9 cellular contexts compared by ENCODE assay signal in genomic region chrX:155148724-155149537, GRCh38.
DNase-seq lines count a peak whose midpoint lies in the region; ATAC-seq, FAIRE-seq and TF ChIP-seq lines count a peak whose summit lies in the region.
"Had no signal": no experiment of that assay in that cellular context is flagged by ENCODE, and none has a peak within 500 bp of the region (broad histone marks: within the 10 kb centered on the region; RNA-seq: fewer than 3 reads in every experiment).

No MANE protein-coding gene starts in this region.

- BruUV-seq in OCI-LY7 (replicated peaks; lab: Mats Ljungman, UMichigan) = no TSS peak

- no peaks in the 10 kb centered on the region for H3K4me1 ChIP-seq in OCI-LY7 (ENCODE audit: insufficient read depth, low read length, poor library complexity, severe bottlenecking)
- H3K4me1 ChIP-seq in naive thymus-derived CD4-positive, alpha-beta T cell (ENCODE audit: control insufficient read depth in 2 of 2, insufficient read depth in 2 of 2, low read length in 2 of 2) = no peaks in the 10 kb centered on the region

- ATAC-seq in naive thymus-derived CD4-positive, alpha-beta T cell = peak; percentile 37
- no peak for ATAC-seq in HG03175 (IDR thresholded peaks at IDR 0.05; ENCODE audit: unreplicated experiment)

- H3K36me3 Mint-ChIP-seq in naive thymus-derived CD4-positive, alpha-beta T cell = peaks cover 0 to 4% (median 0%) of the 10 kb centered on the region in 5 donors

- H3K9me3 Mint-ChIP-seq in naive thymus-derived CD4-positive, alpha-beta T cell = peaks cover 0 to 15% (median under 1%) of the 10 kb centered on the region in 11 donors

- no peaks in the 10 kb centered on the region for H3K79me2 ChIP-seq in OCI-LY7 (ENCODE audit: insufficient read depth, low read depth, low read length)

- no peak overlapping the region for H2AFZ ChIP-seq in OCI-LY7 (ENCODE audit: low read length)

- in situ Hi-C loops in ACHN (cut with HindIII; ENCODE audit: low pct_ligation_motif_present, low pct_unique_long_range_greater_than_20kb, low sequenced_read_pairs) = no loop called here

- H3K4me3 ChIP-seq in OCI-LY7 (ENCODE audit: low read depth, low read length, poor library complexity, severe bottlenecking) = no peak overlapping the region
- H3K4me3 ChIP-seq in bronchial epithelial cell (ENCODE audit: low read depth, low read length) = no peak overlapping the region
- no peak overlapping the region for H3K4me3 ChIP-seq in naive thymus-derived CD4-positive, alpha-beta T cell (ENCODE audit: low read length)

- CTCF ChIA-PET in GM10248 (lab: Yijun Ruan, JAX) (interaction anchor here (0.8 to 1.9 kb wide), 10 partner anchors 12 to 231 kb away, joined by 3 to 11 read pairs (median 4); no protein-coding TSS in a partner anchor), OCI-LY7 (lab: Charles Lee; ENCODE audit: unreplicated experiment) (interaction anchor here (0.9 kb wide), 1 partner anchor 231 kb away, joined by 4 read pairs; no protein-coding TSS in a partner anchor), RWPE1 (lab: Yijun Ruan, JAX) (interaction anchor here (0.5 kb wide), 1 partner anchor 215 kb away, joined by 3 read pairs; no protein-coding TSS in a partner anchor)
- CTCF ChIA-PET in naive thymus-derived CD4-positive, alpha-beta T cell (lab: Charles Lee) = interaction anchor here (0.6 to 1.2 kb wide), 2 partner anchors 16 to 232 kb away, joined by 3 to 4 read pairs; no protein-coding TSS in a partner anchor

- H3K9me3 ChIP-seq in OCI-LY7 (ENCODE audit: low read length) = no peaks in the 10 kb centered on the region
- H3K9me3 ChIP-seq in naive thymus-derived CD4-positive, alpha-beta T cell (ENCODE audit: control insufficient read depth in 2 of 3, low read length in 3 of 3) = no peaks in the 10 kb centered on the region

- peak; percentile 43 for FAIRE-seq in bronchial epithelial cell (lab: Jason Lieb, UNC)
- FAIRE-seq: colon had no signal

- no peaks in the 10 kb centered on the region for H4K20me1 ChIP-seq in OCI-LY7 (ENCODE audit: insufficient read depth, low read length)

- H3K27me3 Mint-ChIP-seq in naive thymus-derived CD4-positive, alpha-beta T cell = peaks cover 0 to 11% (median 0%) of the 10 kb centered on the region in 5 donors

- TF ChIP-seq CTCF in GM10248 (IDR thresholded peaks at IDR 0.05; ENCODE audit: control extremely low read depth, extremely low read depth, low read depth, missing control alignments) = peak; percentile 30
- peak; percentile 70 for TF ChIP-seq CTCF in OCI-LY7 (conservative IDR thresholded peaks at IDR 0.05; ENCODE audit: low read length)
- peak; percentile 44 for TF ChIP-seq CTCF in bronchial epithelial cell (IDR thresholded peaks at IDR 0.05; ENCODE audit: insufficient read depth, low read length, severe bottlenecking)
- no peak for TF ChIP-seq CTCF in RWPE1 (conservative IDR thresholded peaks at IDR 0.05; ENCODE audit: low read depth)

- DNase-seq in ACHN (peak; percentile 8), GM10248 (ENCODE audit: extremely low spot score) (peak; percentile 15), OCI-LY7 (ENCODE audit: low spot score) (peak; percentile 17), bronchial epithelial cell (ENCODE audit: low read depth) (no peak), NCI-H128 (lab: John Stamatoyannopoulos, UW; ENCODE audit: unreplicated experiment) (no peak), RWPE1 (ENCODE audit: low spot score) (no peak)
- DNase-seq in naive thymus-derived CD4-positive, alpha-beta T cell = peak in 8 of 9 donors; percentile 3 to 38 (median 25)

- no peak overlapping the region for H3K4me2 ChIP-seq in OCI-LY7 (ENCODE audit: low read length)

- H3K27me3 ChIP-seq in bronchial epithelial cell (ENCODE audit: control insufficient read depth, insufficient read depth, low read length) = no peaks in the 10 kb centered on the region
- no peaks in the 10 kb centered on the region for H3K27me3 ChIP-seq in naive thymus-derived CD4-positive, alpha-beta T cell (ENCODE audit: control insufficient read depth in 2 of 2, insufficient read depth in 2 of 2, low read length in 2 of 2)

- H3K27ac ChIP-seq in OCI-LY7 (ENCODE audit: low read depth, low read length, poor library complexity, severe bottlenecking) = no peak overlapping the region
- no peak overlapping the region for H3K27ac ChIP-seq in naive thymus-derived CD4-positive, alpha-beta T cell (ENCODE audit: low read depth, low read length)
- H3K27ac ChIP-seq in RWPE1 = no peak overlapping the region

- intact Hi-C loops in OCI-LY7 (cut with micrococcal nuclease; ENCODE audit: unreplicated experiment) = loop anchor here (5.0 kb wide), 1 partner anchor 167 kb away; no protein-coding TSS in a partner anchor
- intact Hi-C loops in naive thymus-derived CD4-positive, alpha-beta T cell (cut with micrococcal nuclease) = loop anchor here (1.0 to 10.0 kb wide), 5 partner anchors 52 to 234 kb away; partner anchors contain the start of gene VBP1 (in 1 of the 2)

- POLR2A ChIA-PET in GM10248 (lab: Yijun Ruan, JAX) (no interaction called here), OCI-LY7 (lab: Charles Lee) (interaction anchor here (0.6 kb wide), 1 partner anchor 110 kb away, joined by 3 read pairs; no protein-coding TSS in a partner anchor), RWPE1 (lab: Yijun Ruan, JAX; ENCODE audit: low non-redundant PET) (no interaction called here)
- POLR2A ChIA-PET in naive thymus-derived CD4-positive, alpha-beta T cell (lab: Charles Lee) = no interaction called here

- no peaks in the 10 kb centered on the region for H3K9me2 ChIP-seq in OCI-LY7 (ENCODE audit: insufficient read depth, low read length)

- H3K4me1 Mint-ChIP-seq in naive thymus-derived CD4-positive, alpha-beta T cell = peaks cover 0 to 9% (median 4%) of the 10 kb centered on the region in 7 donors

- H3K36me3 ChIP-seq in OCI-LY7 (ENCODE audit: insufficient read depth, low read length) (no peaks in the 10 kb centered on the region), bronchial epithelial cell (ENCODE audit: control insufficient read depth, insufficient read depth, low read length) (no peaks in the 10 kb centered on the region)
- no peaks in the 10 kb centered on the region for H3K36me3 ChIP-seq in naive thymus-derived CD4-positive, alpha-beta T cell (ENCODE audit: control insufficient read depth in 2 of 3, insufficient read depth in 3 of 3, low read length in 3 of 3)

- H3K27ac Mint-ChIP-seq in naive thymus-derived CD4-positive, alpha-beta T cell = peak overlapping the region in 3 of 9 donors; percentile 38 to 73 (median 40)

- H3K4me3 Mint-ChIP-seq in naive thymus-derived CD4-positive, alpha-beta T cell = no peak overlapping the region

Comparison
In these comparisons a context has a peak if more than half of its experiments do, and no peak if none do; other contexts are left out.
1. DNase-seq: peak in ACHN (single experiment), GM10248 (single experiment), OCI-LY7 (single experiment) and naive thymus-derived CD4-positive, alpha-beta T cell (8 of 9); none in bronchial epithelial cell (single experiment), NCI-H128 (single experiment) and RWPE1 (single experiment).